22 cellular contexts compared by ENCODE assay signal in the genomic region with DNA sequence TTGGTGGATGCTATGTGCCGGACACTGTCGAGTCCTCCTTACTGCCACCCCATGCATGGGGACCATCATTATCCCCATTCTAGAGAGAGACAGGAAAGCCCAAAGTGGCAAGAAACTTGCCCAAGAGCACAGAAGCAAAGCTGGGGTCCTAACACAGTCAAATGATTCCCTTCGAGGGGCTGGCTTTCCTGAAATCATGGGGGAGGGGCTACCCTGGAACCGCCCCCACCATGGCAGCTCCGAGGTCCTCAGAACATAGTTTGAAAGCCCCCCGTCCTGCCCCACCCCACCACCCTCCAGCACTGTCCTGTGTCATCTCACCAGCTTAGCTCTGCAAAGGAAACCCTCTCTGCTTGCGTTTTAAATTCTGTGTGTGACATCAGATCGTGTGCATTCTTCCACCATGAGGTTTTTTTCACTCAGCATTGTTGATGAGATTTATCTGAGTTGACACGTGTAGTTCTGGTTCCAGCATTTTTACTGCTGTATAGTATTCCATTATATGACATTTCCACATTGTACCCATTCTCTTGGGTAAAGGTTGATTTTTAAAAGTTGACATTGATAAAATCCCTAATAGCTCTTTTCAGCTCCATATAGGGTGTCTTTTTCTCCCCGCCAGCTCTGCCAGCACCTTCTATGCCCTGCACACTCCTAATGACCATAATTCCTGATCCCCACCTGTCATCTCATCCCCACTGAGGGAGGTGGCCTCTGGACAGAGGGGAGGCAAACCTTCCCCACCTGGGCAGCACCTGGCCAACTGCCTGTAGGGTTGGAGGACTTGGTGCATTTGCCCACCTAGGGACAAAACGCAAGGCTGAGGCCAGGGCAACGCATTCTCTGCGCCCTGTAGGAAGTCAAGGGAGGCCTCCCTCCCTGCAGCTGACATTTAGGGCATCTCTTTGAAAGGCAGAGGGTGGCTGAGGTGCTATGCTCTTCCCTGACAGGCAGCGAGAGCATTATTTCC.
"Had no signal": no experiment of that assay in that cellular context is flagged by ENCODE, and none has a peak within 500 bp of the region (broad histone marks: within the 10 kb centered on the region; RNA-seq: fewer than 3 reads in every experiment).

No MANE protein-coding gene starts in this region.

- H3K36me3 ChIP-seq: breast epithelium, gastroesophageal sphincter, pancreas, prostate gland, stomach, tibial artery had no signal

- ATAC-seq: activated naive CD4-positive, alpha-beta T cell treated with anti-CD3 and anti-CD28 coated beads, Interleukin-2, amount 50 U/mL, for 72 hours; effector memory CD8-positive, alpha-beta T cell; gastroesophageal sphincter; left cardiac atrium; pancreas; stimulated activated naive B cell treated with anti-CD40 and anti-IgM and Interleukin-4, amounts not matched to agents 10 μg/mL and 1 μg/mL and 100 μg/mL, for 72 hours; T-cell had no signal

- H3K27me3 ChIP-seq: pancreas had no signal

- H3K9me3 ChIP-seq: breast epithelium, gastroesophageal sphincter, pancreas, prostate gland, stomach, tibial artery had no signal

- H3K27ac ChIP-seq: breast epithelium, dorsolateral prefrontal cortex, gastroesophageal sphincter, pancreas, prostate gland, stomach, tibial artery had no signal

- H3K4me3 ChIP-seq: breast epithelium, dorsolateral prefrontal cortex, gastroesophageal sphincter, pancreas, prostate gland, stomach, tibial artery had no signal

- DNase-seq: activated B cell treated with CpG ODN at 0.5 μM for 24 hours; activated CD4-positive, alpha-beta T cell treated with anti-CD3 and anti-CD28 coated beads, Interleukin-2, amount 50 U/mL, for 1 hour; activated T-cell treated with anti-CD3 and anti-CD28 coated beads, Interleukin-2, amount 50 U/mL, for 48 hours; dorsolateral prefrontal cortex; effector memory CD8-positive, alpha-beta T cell; hippocampal formation; left cardiac atrium; mammary epithelial cell; naive B cell; nephron progenitor cell; pancreas; retina; stimulated activated CD4-positive, alpha-beta T cell treated with anti-CD3 and anti-CD28 coated beads, Interleukin-15, amount 100 ng/mL, for 24 hours; stimulated activated CD4-positive, alpha-beta T cell treated with anti-CD3 and anti-CD28 coated beads, Interleukin-2, amount 100 ng/mL, for 24 hours; stimulated activated naive B cell treated with anti-CD40 and anti-IgM and Interleukin-4, amounts not matched to agents 10 μg/mL and 1 μg/mL and 100 μg/mL, for 72 hours; stomach; tibial artery had no signal

- H3K4me1 ChIP-seq: breast epithelium, gastroesophageal sphincter, pancreas, prostate gland, stomach, tibial artery had no signal
